9 cellular contexts compared by ENCODE assay signal in the genomic region with DNA sequence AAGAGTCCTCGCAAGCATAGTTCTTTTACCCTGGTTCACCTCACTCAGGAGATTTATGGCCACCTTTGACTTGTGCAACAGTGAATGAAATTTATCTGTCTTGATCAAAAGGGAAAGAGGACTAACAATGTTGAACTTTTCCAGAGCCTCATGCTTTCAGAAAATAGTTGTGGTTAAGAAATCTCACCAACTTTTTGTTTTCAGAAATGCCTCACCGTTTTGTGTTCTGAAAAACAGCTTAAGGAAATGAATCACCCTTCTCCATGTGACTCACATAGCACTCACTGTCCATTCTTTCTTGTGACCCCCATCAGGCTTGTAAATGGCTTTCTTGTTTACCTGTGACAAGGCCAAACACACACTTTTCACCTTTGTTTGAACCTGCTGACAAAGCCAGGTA.
DNase-seq lines count a peak whose midpoint lies in the region; ATAC-seq and TF ChIP-seq lines count a peak whose summit lies in the region.
"Had no signal": no experiment of that assay in that cellular context is flagged by ENCODE, and none has a peak within 500 bp of the region (broad histone marks: within the 10 kb centered on the region; RNA-seq: fewer than 3 reads in every experiment).

No MANE protein-coding gene starts in this region.

- H3K27ac ChIP-seq in stomach = peak overlapping the region in 1 of 5 donors; percentile 7
- H3K27ac ChIP-seq: BLaER1 had no signal

- intact Hi-C loops in activated T-helper 2 cell treated with anti-CD3 and anti-CD28 coated beads, Interferon-gamma antibody, Interleukin-2, Interleukin-4, amounts not matched to agents 10 μg/mL and 5 μg/mL and 100 μg/mL, durations not matched to agents 14 hours and 24 hours and 36 hours (cut with micrococcal nuclease) = loop anchor here (1.0 to 5.0 kb wide), 7 partner anchors 14 to 407 kb away; no protein-coding TSS in a partner anchor
- intact Hi-C loops in stomach (cut with DNase I; ENCODE audit: low total_unique reads) = no loop called here

- no peak overlapping the region for H3K4me3 Mint-ChIP-seq in activated T-helper 2 cell treated with anti-CD3 and anti-CD28 coated beads, Interferon-gamma antibody, Interleukin-2, Interleukin-4, amounts not matched to agents 10 μg/mL and 5 μg/mL and 100 μg/mL, durations not matched to agents 14 hours and 24 hours and 36 hours (ENCODE audit: low read depth)
- no peak overlapping the region for H3K4me3 Mint-ChIP-seq in mesothelial cell of epicardium

- H3K36me3 ChIP-seq in stomach = no peaks in the 10 kb centered on the region
- H3K36me3 ChIP-seq: BLaER1 had no signal

- peak; percentile 60 for DNase-seq in SIG-M5 treated with dmso at 0.1 percent for 504 hours (lab: John Stamatoyannopoulos, UW; ENCODE audit: unreplicated experiment)
- DNase-seq in SIG-M5 (lab: John Stamatoyannopoulos, UW) = no peak
- DNase-seq in activated T-helper 2 cell treated with anti-CD3 and anti-CD28 coated beads, Interferon-gamma antibody, Interleukin-2, Interleukin-4, amounts not matched to agents 10 μg/mL and 5 μg/mL and 100 μg/mL, durations not matched to agents 14 hours and 24 hours and 36 hours (ENCODE audit: low spot score) = no peak
- no peak for DNase-seq in mesothelial cell of epicardium (ENCODE audit: low spot score in 2 of 2, unreplicated experiment in 2 of 2)
- DNase-seq in inferior parietal cortex (ENCODE audit: extremely low spot score) = no peak
- no peak for DNase-seq in COLO668 (lab: John Stamatoyannopoulos, UW; ENCODE audit: unreplicated experiment)
- DNase-seq in stomach = no peak

- TF ChIP-seq CTCF in mesothelial cell of epicardium (IDR thresholded peaks at IDR 0.05; ENCODE audit: unreplicated experiment) = no peak
- TF ChIP-seq CTCF in stomach (IDR thresholded peaks at IDR 0.05) = no peak

- H3K9me3 Mint-ChIP-seq in activated T-helper 2 cell treated with anti-CD3 and anti-CD28 coated beads, Interferon-gamma antibody, Interleukin-2, Interleukin-4, amounts not matched to agents 10 μg/mL and 5 μg/mL and 100 μg/mL, durations not matched to agents 14 hours and 24 hours and 36 hours = peaks cover 12% of the 10 kb centered on the region
- peaks cover 20% of the 10 kb centered on the region for H3K9me3 Mint-ChIP-seq in mesothelial cell of epicardium

- no peaks in the 10 kb centered on the region for H3K27me3 ChIP-seq in stomach
- H3K27me3 ChIP-seq: BLaER1 had no signal

- peak; percentile 75 for ATAC-seq in HG03108 (IDR thresholded peaks at IDR 0.05; ENCODE audit: unreplicated experiment)

- WGBS in stomach, 5 donors = 50 to 59% (median 53%) methylated on average over 2 of the region's 2 CpGs

- peak overlapping the region; percentile 79 for H3K27ac Mint-ChIP-seq in activated T-helper 2 cell treated with anti-CD3 and anti-CD28 coated beads, Interferon-gamma antibody, Interleukin-2, Interleukin-4, amounts not matched to agents 10 μg/mL and 5 μg/mL and 100 μg/mL, durations not matched to agents 14 hours and 24 hours and 36 hours
- peak overlapping the region; percentile 25 for H3K27ac Mint-ChIP-seq in mesothelial cell of epicardium

- no peak for TF ChIP-seq POLR2A in stomach (IDR thresholded peaks at IDR 0.05)

- peaks cover 0 to 17% (median 3%) of the 10 kb centered on the region in 4 donors for H3K4me1 ChIP-seq in stomach
- H3K4me1 ChIP-seq: BLaER1 had no signal

- no peak for TF ChIP-seq EP300 in stomach (IDR thresholded peaks at IDR 0.05)

- H3K9me3 ChIP-seq in stomach = peaks cover 0 to 6% (median 0%) of the 10 kb centered on the region in 4 donors

- peaks cover 45% of the 10 kb centered on the region for H3K4me1 Mint-ChIP-seq in activated T-helper 2 cell treated with anti-CD3 and anti-CD28 coated beads, Interferon-gamma antibody, Interleukin-2, Interleukin-4, amounts not matched to agents 10 μg/mL and 5 μg/mL and 100 μg/mL, durations not matched to agents 14 hours and 24 hours and 36 hours (ENCODE audit: low read depth)
- H3K4me1 Mint-ChIP-seq in mesothelial cell of epicardium = peaks cover 14% of the 10 kb centered on the region

- no peaks in the 10 kb centered on the region for H3K27me3 Mint-ChIP-seq in activated T-helper 2 cell treated with anti-CD3 and anti-CD28 coated beads, Interferon-gamma antibody, Interleukin-2, Interleukin-4, amounts not matched to agents 10 μg/mL and 5 μg/mL and 100 μg/mL, durations not matched to agents 14 hours and 24 hours and 36 hours (ENCODE audit: low read depth)
- no peaks in the 10 kb centered on the region for H3K27me3 Mint-ChIP-seq in mesothelial cell of epicardium (ENCODE audit: low read depth)

- peaks cover 14% of the 10 kb centered on the region for H3K36me3 Mint-ChIP-seq in activated T-helper 2 cell treated with anti-CD3 and anti-CD28 coated beads, Interferon-gamma antibody, Interleukin-2, Interleukin-4, amounts not matched to agents 10 μg/mL and 5 μg/mL and 100 μg/mL, durations not matched to agents 14 hours and 24 hours and 36 hours (ENCODE audit: low read depth)
- H3K36me3 Mint-ChIP-seq in mesothelial cell of epicardium = peaks cover 9% of the 10 kb centered on the region

- H3K4me3 ChIP-seq in stomach = no peak overlapping the region
- H3K4me3 ChIP-seq: BLaER1 had no signal
